In genomic region chr1:112626887-112627286, GRCh38 we compare ENCODE assay signal across 24 cellular contexts. TPM values are rescaled to one million over a fixed set of nuclear protein-coding genes. Genes with fewer than 3 reads are reported as not detected.
A peak's percentile ranks its signal among the peaks of the same experiment; 100 is the strongest.
DNase-seq lines count a peak whose midpoint lies in the region; ATAC-seq, FAIRE-seq and TF ChIP-seq lines count a peak whose summit lies in the region.
"Had no signal": no experiment of that assay in that cellular context is flagged by ENCODE, and none has a peak within 500 bp of the region (broad histone marks: within the 10 kb centered on the region; RNA-seq: fewer than 3 reads in every experiment).

No MANE protein-coding gene starts in this region.

- H2AFZ ChIP-seq in GM12878 (ENCODE audit: control insufficient read depth, low read depth, low read length): no peak overlapping the region

- no peak overlapping the region for H3K9ac ChIP-seq in GM12878 (ENCODE audit: control insufficient read depth, insufficient read depth, low read length)

- H3K4me1 Mint-ChIP-seq in activated CD4-positive, alpha-beta T cell treated with anti-CD3 and anti-CD28 coated beads for 36 hours: peaks cover 81% of the 10 kb centered on the region
- H3K4me1 Mint-ChIP-seq in CD4-positive, CD25-positive, alpha-beta regulatory T cell: peaks cover 60 to 88% (median 77%) of the 10 kb centered on the region in 4 donors
- peaks cover 62 to 91% (median 86%) of the 10 kb centered on the region in 7 donors for H3K4me1 Mint-ChIP-seq in naive thymus-derived CD4-positive, alpha-beta T cell

- CTCF ChIA-PET in activated CD4-positive, alpha-beta T cell treated with anti-CD3 and anti-CD28 coated beads for 36 hours (lab: Charles Lee): no interaction called here
- CTCF ChIA-PET in GM12878 (lab: Yijun Ruan, JAX): interaction anchor here (1.0 kb wide), 1 partner anchor 9 kb away, joined by 3 read pairs; no protein-coding TSS in a partner anchor
- CTCF ChIA-PET in naive thymus-derived CD4-positive, alpha-beta T cell (lab: Charles Lee): no interaction called here

- ATAC-seq in activated CD4-positive, alpha-beta T cell treated with anti-CD3 and anti-CD28 coated beads for 36 hours: no peak
- no peak for ATAC-seq in CD4-positive, CD25-positive, alpha-beta regulatory T cell (ENCODE audit: low read depth in 2 of 2)
- ATAC-seq in GM12878 (no peak), HG03039 (IDR thresholded peaks at IDR 0.05; ENCODE audit: unreplicated experiment) (no peak)
- no peak for ATAC-seq in naive thymus-derived CD4-positive, alpha-beta T cell
- ATAC-seq: activated CD4-positive, CD25-positive, alpha-beta regulatory T cell treated with anti-CD3 and anti-CD28 coated beads, Interleukin-2, amount 50 U/mL, for 24 hours; activated CD8-positive, alpha-beta memory T cell treated with anti-CD3 and anti-CD28 coated beads, Interleukin-2, amount 10 ng/mL, durations not matched to agents 7 days and 5 days; SK-N-SH treated with all-trans-retinoic acid at 6 μM for 48 hours had no signal

- TF ChIP-seq EP300 in GM12878 (IDR thresholded peaks at IDR 0.05; ENCODE audit: borderline replicate concordance in 1 of 2, control insufficient read depth in 1 of 2, low read depth in 2 of 2, low read length in 2 of 2): no peak

- SMC1A ChIA-PET in GM12878 (lab: Charles Lee; ENCODE audit: uncharacterized antibody, unreplicated experiment): interaction anchor here (0.7 kb wide), 1 partner anchor 44 kb away, joined by 4 read pairs; no protein-coding TSS in a partner anchor

- H3K36me3 Mint-ChIP-seq in activated CD4-positive, alpha-beta T cell treated with anti-CD3 and anti-CD28 coated beads for 36 hours (ENCODE audit: low read depth): peaks cover 72% of the 10 kb centered on the region
- peaks cover 27% of the 10 kb centered on the region for H3K36me3 Mint-ChIP-seq in CD4-positive, CD25-positive, alpha-beta regulatory T cell
- peaks cover 8 to 44% (median 26%) of the 10 kb centered on the region in 5 donors for H3K36me3 Mint-ChIP-seq in naive thymus-derived CD4-positive, alpha-beta T cell

- H3K4me3 ChIP-seq in CD4-positive, CD25-positive, alpha-beta regulatory T cell (ENCODE audit: low read depth, low read length): peak overlapping the region; percentile 29
- no peak overlapping the region for H3K4me3 ChIP-seq in GM12878
- H3K4me3 ChIP-seq in naive thymus-derived CD4-positive, alpha-beta T cell (ENCODE audit: low read length): no peak overlapping the region
- no peak overlapping the region for H3K4me3 ChIP-seq in lower leg skin (ENCODE audit: low read depth, poor library complexity, severe bottlenecking)
- H3K4me3 ChIP-seq: thoracic aorta had no signal

- H3K9me3 Mint-ChIP-seq in activated CD4-positive, alpha-beta T cell treated with anti-CD3 and anti-CD28 coated beads for 36 hours (ENCODE audit: low read depth): no peaks in the 10 kb centered on the region
- peaks cover 0 to 1% (median 0%) of the 10 kb centered on the region in 7 donors for H3K9me3 Mint-ChIP-seq in CD4-positive, CD25-positive, alpha-beta regulatory T cell
- peaks cover 0 to 1% (median 0%) of the 10 kb centered on the region in 11 donors for H3K9me3 Mint-ChIP-seq in naive thymus-derived CD4-positive, alpha-beta T cell
- H3K9me3 Mint-ChIP-seq: nephron had no signal

- H3K4me1 ChIP-seq in CD4-positive, CD25-positive, alpha-beta regulatory T cell (ENCODE audit: control insufficient read depth, insufficient read depth, low read length, poor library complexity, severe bottlenecking): peaks cover 75% of the 10 kb centered on the region
- peaks cover 8% of the 10 kb centered on the region; the same call in 1 of the 2 replicates for H3K4me1 ChIP-seq in GM12878 (ENCODE audit: control insufficient read depth, insufficient read depth, low read length)
- peaks cover 33 to 47% of the 10 kb centered on the region in 2 donors for H3K4me1 ChIP-seq in naive thymus-derived CD4-positive, alpha-beta T cell (ENCODE audit: control insufficient read depth in 2 of 2, insufficient read depth in 2 of 2, low read length in 2 of 2)

- peaks cover 92% of the 10 kb centered on the region for H3K79me2 ChIP-seq in GM12878 (ENCODE audit: control insufficient read depth, insufficient read depth, low read length)

- in situ Hi-C loops in GM12878 (cut with MboI): no loop called here

- no peak overlapping the region for H3K4me3 Mint-ChIP-seq in activated CD4-positive, alpha-beta T cell treated with anti-CD3 and anti-CD28 coated beads for 36 hours
- H3K4me3 Mint-ChIP-seq in CD4-positive, CD25-positive, alpha-beta regulatory T cell: peak overlapping the region; percentile 0 to 87 (median 57)
- peak overlapping the region in 5 of 10 donors; percentile 11 to 40 (median 23) for H3K4me3 Mint-ChIP-seq in naive thymus-derived CD4-positive, alpha-beta T cell
- H3K4me3 Mint-ChIP-seq: activated CD8-positive, alpha-beta memory T cell treated with anti-CD3 and anti-CD28 coated beads, Interleukin-2, amount 10 ng/mL, durations not matched to agents 7 days and 5 days; nephron had no signal

- H3K27ac Mint-ChIP-seq in activated CD4-positive, alpha-beta T cell treated with anti-CD3 and anti-CD28 coated beads for 36 hours: peak overlapping the region; percentile 12
- H3K27ac Mint-ChIP-seq in CD4-positive, CD25-positive, alpha-beta regulatory T cell: peak overlapping the region in 1 of 3 donors; percentile 7
- H3K27ac Mint-ChIP-seq in naive thymus-derived CD4-positive, alpha-beta T cell: peak overlapping the region in 5 of 9 donors; percentile 14 to 90 (median 38)
- H3K27ac Mint-ChIP-seq: activated CD8-positive, alpha-beta memory T cell treated with anti-CD3 and anti-CD28 coated beads, Interleukin-2, amount 10 ng/mL, durations not matched to agents 7 days and 5 days; nephron had no signal

- FAIRE-seq in GM12878 (lab: Jason Lieb, UNC): no peak

- H3K27me3 Mint-ChIP-seq in activated CD4-positive, alpha-beta T cell treated with anti-CD3 and anti-CD28 coated beads for 36 hours: no peaks in the 10 kb centered on the region
- H3K27me3 Mint-ChIP-seq in CD4-positive, CD25-positive, alpha-beta regulatory T cell: no peaks in the 10 kb centered on the region
- H3K27me3 Mint-ChIP-seq in naive thymus-derived CD4-positive, alpha-beta T cell: no peaks in the 10 kb centered on the region
- H3K27me3 Mint-ChIP-seq: activated CD8-positive, alpha-beta memory T cell treated with anti-CD3 and anti-CD28 coated beads, Interleukin-2, amount 10 ng/mL, durations not matched to agents 7 days and 5 days had no signal

- H3K36me3 ChIP-seq in CD4-positive, CD25-positive, alpha-beta regulatory T cell (ENCODE audit: control insufficient read depth, insufficient read depth, low read length): peaks cover 26% of the 10 kb centered on the region
- H3K36me3 ChIP-seq in GM12878 (ENCODE audit: control insufficient read depth in 2 of 2, insufficient read depth in 2 of 2, low read length in 1 of 2): peaks cover 0 to 16% of the 10 kb centered on the region in 2 experiments
- H3K36me3 ChIP-seq in naive thymus-derived CD4-positive, alpha-beta T cell (ENCODE audit: control insufficient read depth in 2 of 3, insufficient read depth in 3 of 3, low read length in 3 of 3): peaks cover 0 to 21% (median 3%) of the 10 kb centered on the region in 3 experiments
- H3K36me3 ChIP-seq: thoracic aorta had no signal

- no peak for TF ChIP-seq POLR2A in GM12878 (IDR thresholded peaks at IDR 0.05; ENCODE audit: low read depth, low read length)
- TF ChIP-seq POLR2A in lower leg skin (IDR thresholded peaks at IDR 0.05): no peak

- no peak for TF ChIP-seq RAD21 in GM12878 (IDR thresholded peaks at IDR 0.05; ENCODE audit: insufficient read depth, low read depth, low read length)

- POLR2A ChIA-PET in activated CD4-positive, alpha-beta T cell treated with anti-CD3 and anti-CD28 coated beads for 36 hours (lab: Charles Lee): no interaction called here
- POLR2A ChIA-PET in GM12878 (lab: Charles Lee): no interaction called here
- POLR2A ChIA-PET in naive thymus-derived CD4-positive, alpha-beta T cell (lab: Charles Lee): no interaction called here

- RAD21 ChIA-PET in GM12878 (lab: Charles Lee; ENCODE audit: unreplicated experiment): no interaction called here

- peaks cover 7% of the 10 kb centered on the region for H4K20me1 ChIP-seq in GM12878 (ENCODE audit: control insufficient read depth, insufficient read depth)

- no peak overlapping the region for H3K27ac ChIP-seq in CD4-positive, CD25-positive, alpha-beta regulatory T cell (ENCODE audit: insufficient read depth, low read length, poor library complexity, severe bottlenecking)
- no peak overlapping the region for H3K27ac ChIP-seq in GM12878 (ENCODE audit: control insufficient read depth, insufficient read depth)
- H3K27ac ChIP-seq in naive thymus-derived CD4-positive, alpha-beta T cell (ENCODE audit: low read depth, low read length): no peak overlapping the region
- H3K27ac ChIP-seq: HL-60 had no signal

- no peak overlapping the region for H3K4me2 ChIP-seq in GM12878 (ENCODE audit: control insufficient read depth, insufficient read depth)

- no peaks in the 10 kb centered on the region for H3K27me3 ChIP-seq in CD4-positive, CD25-positive, alpha-beta regulatory T cell (ENCODE audit: control insufficient read depth, insufficient read depth, low read length)
- no peaks in the 10 kb centered on the region for H3K27me3 ChIP-seq in GM12878 (replicated peaks in 1 of 2; ENCODE audit: control insufficient read depth in 2 of 2, insufficient read depth in 2 of 2, low read length in 1 of 2)
- H3K27me3 ChIP-seq in naive thymus-derived CD4-positive, alpha-beta T cell (ENCODE audit: control insufficient read depth in 2 of 2, insufficient read depth in 2 of 2, low read length in 2 of 2): no peaks in the 10 kb centered on the region

- intact Hi-C loops in activated CD4-positive, alpha-beta T cell treated with anti-CD3 and anti-CD28 coated beads for 36 hours (cut with DNase I, micrococcal nuclease): loop anchor here in 1 of 2 experiments (10.0 kb wide), 1 partner anchor 1752 kb away; the partner anchor contains the start of gene CD53
- intact Hi-C loops in GM12878 (cut with micrococcal nuclease; ENCODE audit: unreplicated experiment): no loop called here
- intact Hi-C loops in naive thymus-derived CD4-positive, alpha-beta T cell (cut with micrococcal nuclease): no loop called here
- intact Hi-C loops in lower leg skin (cut with DNase I; ENCODE audit: low total_unique reads): no loop called here

- TSS peak; percentile 1 for BruUV-seq in GM12878 (replicated peaks; lab: Mats Ljungman, UMichigan)

- DNase-seq in activated CD4-positive, alpha-beta T cell treated with anti-CD3 and anti-CD28 coated beads for 36 hours: no peak
- DNase-seq in activated CD4-positive, alpha-beta T cell treated with anti-CD3 and anti-CD28 coated beads for 1 hour: no peak
- DNase-seq in CD4-positive, CD25-positive, alpha-beta regulatory T cell: no peak
- DNase-seq in GM12878 (ENCODE audit: low read depth, low spot score): no peak
- no peak for DNase-seq in naive thymus-derived CD4-positive, alpha-beta T cell
- DNase-seq in occipital lobe (lab: John Stamatoyannopoulos, UW): no peak
- no peak for DNase-seq in lower leg skin (ENCODE audit: low spot score in 2 of 2)
- DNase-seq: 8988T; activated CD8-positive, alpha-beta memory T cell treated with anti-CD3 and anti-CD28 coated beads, Interleukin-2, amount 10 ng/mL, durations not matched to agents 7 days and 5 days; activated effector memory CD4-positive, alpha-beta T cell treated with Interleukin-2 at 50 U/mL for 16 hours; cortex of kidney; glutamatergic neuron; GOT3; mesendoderm; NCI-H1105; NCI-H2029 treated with DMSO at 0.1 percent for 48 hours; NCI-H226; NCI-H748 treated with DMSO at 0.1 percent for 48 hours had no signal

- TF ChIP-seq CTCF in GM12878 (IDR thresholded peaks at IDR 0.05 in 2 of 3, conservative IDR thresholded peaks at IDR 0.05 in 1 of 3; ENCODE audit: control insufficient read depth in 2 of 3, extremely low read depth in 1 of 3, insufficient read depth in 1 of 3, low read depth in 3 of 3, low read length in 3 of 3) (no peak), lower leg skin (IDR thresholded peaks at IDR 0.05) (no peak)

- no peaks in the 10 kb centered on the region for H3K9me3 ChIP-seq in CD4-positive, CD25-positive, alpha-beta regulatory T cell (ENCODE audit: control insufficient read depth in 2 of 2, low read length in 2 of 2)
- H3K9me3 ChIP-seq in GM12878 (replicated peaks; ENCODE audit: control insufficient read depth, insufficient read depth, low read length): no peaks in the 10 kb centered on the region
- H3K9me3 ChIP-seq in naive thymus-derived CD4-positive, alpha-beta T cell (ENCODE audit: control insufficient read depth in 2 of 3, low read length in 3 of 3): no peaks in the 10 kb centered on the region
- H3K9me3 ChIP-seq: thoracic aorta had no signal

RNA-seq across cellular contexts. Expression of gene CAPZA1, which starts 7.3 kb away (rescaled TPM):
- total RNA-seq in activated CD4-positive, alpha-beta T cell treated with anti-CD3 and anti-CD28 coated beads for 36 hours: 100 to 1,000 TPM; 251 to 302 TPM
- total RNA-seq in CD4-positive, CD25-positive, alpha-beta regulatory T cell: 244 TPM
- 100 to 1,000 TPM; 248 to 281 (median 260) TPM for polyA plus RNA-seq in CD4-positive, CD25-positive, alpha-beta regulatory T cell
- 311 and 333 TPM in 2 replicates for total RNA-seq in GM12878 (2013; cell fraction: nucleolus; rRNA removed)
- 231 and 289 TPM in 2 replicates for total RNA-seq in GM12878 (2014; rRNA removed)
- 248 TPM in 2 replicates for total RNA-seq in GM12878 (2014; rRNA removed; fragmentation: Illumina TruSeq; extraction: Trizol)
- total RNA-seq in GM12878 (2021): 211 and 216 TPM in 2 replicates
- polyA plus RNA-seq in GM12878 (2011; ENCODE audit: low read depth): 81.2 TPM
- 289 and 478 TPM in 2 replicates for polyA plus RNA-seq in GM12878 (2011; rRNA removed)
- 103 and 120 TPM in 2 replicates for polyA plus RNA-seq in GM12878 (2011; cell fraction: cytosol; rRNA removed)
- polyA plus RNA-seq in GM12878 (2011; cell fraction: nucleus; rRNA removed): 144 and 150 TPM in 2 replicates
- 143 and 147 TPM in 2 replicates for polyA plus RNA-seq in GM12878 (2012)
- 268 and 330 TPM in 2 replicates for polyA plus RNA-seq in GM12878 (2014; fragmentation: Illumina TruSeq; extraction: Trizol)
- polyA plus RNA-seq in GM12878 (2014; fragmentation: Nextera tagmentation; extraction: Ambion mirVana): 100 to 1,000 TPM; 401 to 886 TPM
- polyA plus RNA-seq in GM12878 (2014; rRNA removed): 179 and 187 TPM in 2 replicates
- 100 to 1,000 TPM; 394 to 404 TPM for polyA plus RNA-seq in GM12878 (2016; fragmentation: Nextera tagmentation; extraction: Ambion mirVana)
- polyA minus RNA-seq in GM12878 (2011; rRNA and poly(A)+ RNA removed): 213 and 380 TPM in 2 replicates
- polyA minus RNA-seq in GM12878 (2011; cell fraction: cytosol; rRNA and poly(A)+ RNA removed): 186 and 216 TPM in 2 replicates
- polyA minus RNA-seq in GM12878 (2011; cell fraction: nucleus; rRNA and poly(A)+ RNA removed): 68.3 and 80.1 TPM in 2 replicates
- 100 to 1,000 TPM; 114 to 237 (median 143) TPM for total RNA-seq in naive thymus-derived CD4-positive, alpha-beta T cell
- polyA plus RNA-seq in naive thymus-derived CD4-positive, alpha-beta T cell: 100 to 1,000 TPM; 114 to 135 TPM
- 83.3 TPM for total RNA-seq in occipital lobe
- 100 to 1,000 TPM; 110 to 170 (median 144) TPM for total RNA-seq in lower leg skin

RNA-seq across cellular contexts. Expression of gene ST7L, which starts 7.9 kb away (rescaled TPM):
- total RNA-seq in activated CD4-positive, alpha-beta T cell treated with anti-CD3 and anti-CD28 coated beads for 36 hours: 10 to 100 TPM; 10.0 to 10.6 TPM
- total RNA-seq in CD4-positive, CD25-positive, alpha-beta regulatory T cell: 36.8 TPM
- polyA plus RNA-seq in CD4-positive, CD25-positive, alpha-beta regulatory T cell: 10 to 100 TPM in 3 of 4 donors, 1 to 10 TPM in 1; 7.7 to 15.4 (median 14.0) TPM
- total RNA-seq in GM12878 (2013; cell fraction: nucleolus; rRNA removed): 34.7 and 41.0 TPM in 2 replicates
- total RNA-seq in GM12878 (2014; rRNA removed) (8.3 and 9.9 TPM in 2 replicates), GM12878 (2014; rRNA removed; fragmentation: Illumina TruSeq; extraction: Trizol) (11.8 and 12.5 TPM in 2 replicates), GM12878 (2021) (6.0 and 7.6 TPM in 2 replicates), occipital lobe (42.6 TPM), lower leg skin (10 to 100 TPM; 13.8 to 25.2 (median 24.4) TPM)
- 3.0 TPM for polyA plus RNA-seq in GM12878 (2011; ENCODE audit: low read depth)
- polyA plus RNA-seq in GM12878 (2011; rRNA removed) (13.1 and 17.8 TPM in 2 replicates), GM12878 (2014; fragmentation: Illumina TruSeq; extraction: Trizol) (7.8 and 10.2 TPM in 2 replicates), GM12878 (2014; fragmentation: Nextera tagmentation; extraction: Ambion mirVana) (1 to 10 TPM; 3.6 to 5.4 TPM), GM12878 (2014; rRNA removed) (7.0 and 11.7 TPM in 2 replicates), GM12878 (2016; fragmentation: Nextera tagmentation; extraction: Ambion mirVana) (10 to 100 TPM; 12.0 to 13.7 TPM)
- polyA plus RNA-seq in GM12878 (2011; cell fraction: cytosol; rRNA removed): 7.9 and 8.1 TPM in 2 replicates
- 16.2 and 17.9 TPM in 2 replicates for polyA plus RNA-seq in GM12878 (2011; cell fraction: nucleus; rRNA removed)
- 4.2 and 4.6 TPM in 2 replicates for polyA plus RNA-seq in GM12878 (2012)
- polyA minus RNA-seq in GM12878 (2011; rRNA and poly(A)+ RNA removed): 11.8 and 16.2 TPM in 2 replicates
- polyA minus RNA-seq in GM12878 (2011; cell fraction: cytosol; rRNA and poly(A)+ RNA removed): 5.1 and 11.0 TPM in 2 replicates
- polyA minus RNA-seq in GM12878 (2011; cell fraction: nucleus; rRNA and poly(A)+ RNA removed): 20.3 and 23.6 TPM in 2 replicates
- total RNA-seq in naive thymus-derived CD4-positive, alpha-beta T cell: 10 to 100 TPM; 15.7 to 26.8 (median 24.8) TPM
- 10 to 100 TPM; 14.0 to 14.2 TPM for polyA plus RNA-seq in naive thymus-derived CD4-positive, alpha-beta T cell

RNA-seq across cellular contexts. Expression of gene MOV10, which starts 47.6 kb away (rescaled TPM):
- total RNA-seq in activated CD4-positive, alpha-beta T cell treated with anti-CD3 and anti-CD28 coated beads for 36 hours: 10 to 100 TPM; 80.3 to 87.5 TPM
- total RNA-seq in CD4-positive, CD25-positive, alpha-beta regulatory T cell: 94.2 TPM
- 10 to 100 TPM; 26.1 to 29.8 (median 28.3) TPM for polyA plus RNA-seq in CD4-positive, CD25-positive, alpha-beta regulatory T cell
- 74.7 and 85.4 TPM in 2 replicates for total RNA-seq in GM12878 (2013; cell fraction: nucleolus; rRNA removed)
- 43.1 and 47.1 TPM in 2 replicates for total RNA-seq in GM12878 (2014; rRNA removed)
- total RNA-seq in GM12878 (2014; rRNA removed; fragmentation: Illumina TruSeq; extraction: Trizol): 31.4 and 37.4 TPM in 2 replicates
- 78.2 and 80.3 TPM in 2 replicates for total RNA-seq in GM12878 (2021)
- polyA plus RNA-seq in GM12878 (2011; ENCODE audit: low read depth): 50.0 TPM
- 15.7 and 43.7 TPM in 2 replicates for polyA plus RNA-seq in GM12878 (2011; rRNA removed)
- 51.6 and 52.6 TPM in 2 replicates for polyA plus RNA-seq in GM12878 (2011; cell fraction: cytosol; rRNA removed)
- polyA plus RNA-seq in GM12878 (2011; cell fraction: nucleus; rRNA removed): 214 and 236 TPM in 2 replicates
- polyA plus RNA-seq in GM12878 (2012): 48.1 and 49.7 TPM in 2 replicates
- 44.5 and 70.4 TPM in 2 replicates for polyA plus RNA-seq in GM12878 (2014; fragmentation: Illumina TruSeq; extraction: Trizol)
- 10 to 100 TPM; 21.0 to 28.6 TPM for polyA plus RNA-seq in GM12878 (2014; fragmentation: Nextera tagmentation; extraction: Ambion mirVana)
- 65.8 and 82.0 TPM in 2 replicates for polyA plus RNA-seq in GM12878 (2014; rRNA removed)
- 10 to 100 TPM; 52.5 to 58.6 TPM for polyA plus RNA-seq in GM12878 (2016; fragmentation: Nextera tagmentation; extraction: Ambion mirVana)
- polyA minus RNA-seq in GM12878 (2011; rRNA and poly(A)+ RNA removed): 34.5 and 70.3 TPM in 2 replicates
- 21.7 and 27.8 TPM in 2 replicates for polyA minus RNA-seq in GM12878 (2011; cell fraction: cytosol; rRNA and poly(A)+ RNA removed)
- polyA minus RNA-seq in GM12878 (2011; cell fraction: nucleus; rRNA and poly(A)+ RNA removed): 49.7 and 83.2 TPM in 2 replicates
- 100 to 1,000 TPM in 1 of 5 experiments, 10 to 100 TPM in 4; 85.5 to 126 (median 90.1) TPM for total RNA-seq in naive thymus-derived CD4-positive, alpha-beta T cell
- polyA plus RNA-seq in naive thymus-derived CD4-positive, alpha-beta T cell: 10 to 100 TPM; 26.1 to 55.9 TPM
- 3.7 TPM for total RNA-seq in occipital lobe
- total RNA-seq in lower leg skin: 100 to 1,000 TPM in 1 of 4 donors, 10 to 100 TPM in 3; 46.2 to 105 (median 56.8) TPM
